In the genomic region with DNA sequence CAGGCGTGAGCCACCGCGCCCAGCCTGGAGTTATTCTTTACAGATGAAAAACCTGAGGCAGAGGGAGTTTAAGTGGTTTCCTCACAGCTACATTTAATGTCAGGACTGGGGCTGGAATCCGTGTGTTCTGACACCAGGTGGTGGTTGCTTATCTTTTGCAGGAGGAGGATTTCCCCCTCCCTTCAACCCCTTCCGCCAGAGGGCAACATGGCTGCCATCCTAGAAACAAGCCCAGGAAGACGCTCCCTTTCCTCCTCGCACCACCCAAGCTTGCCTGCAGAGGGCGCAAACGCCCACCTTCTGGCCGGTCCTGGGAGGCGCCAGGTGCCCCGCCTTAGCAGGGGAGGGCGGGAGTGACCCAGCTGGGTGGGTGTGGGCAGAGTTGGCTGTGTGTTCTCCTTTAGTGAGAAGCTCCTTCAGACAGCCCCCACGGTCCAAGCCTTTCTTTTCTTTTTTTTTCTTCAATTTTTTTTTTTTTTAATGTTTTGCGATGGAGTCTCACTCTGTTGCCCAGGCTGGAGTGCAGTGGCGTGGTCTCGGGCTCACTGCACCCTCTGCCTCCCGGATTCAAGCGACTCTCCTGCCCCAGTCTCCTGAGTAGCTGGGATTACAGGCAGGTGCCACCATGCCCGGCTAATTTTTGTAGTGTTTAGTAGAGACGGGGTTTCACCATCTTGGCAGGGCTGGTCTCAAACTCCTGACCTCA, we compare ENCODE assay signal across 8 cellular contexts. TPM values are rescaled to one million over a fixed set of nuclear protein-coding genes. Genes with fewer than 3 reads are reported as not detected.
A peak's percentile ranks its signal among the peaks of the same experiment; 100 is the strongest.
DNase-seq lines count a peak whose midpoint lies in the region; ATAC-seq and TF ChIP-seq lines count a peak whose summit lies in the region.

No MANE protein-coding gene starts in this region.

- no peaks in the 10 kb centered on the region for H3K9me3 ChIP-seq in right lobe of liver

- H3K36me3 Mint-ChIP-seq in dendritic cell treated with granulocyte-macrophage colony-stimulating factor and Interleukin-4, amounts not matched to agents 40 ng/mL and 50 ng/mL, for 4 days (ENCODE audit: low read depth): no peaks in the 10 kb centered on the region

- WGBS in right lobe of liver (ENCODE audit: insufficient coverage, low coverage, low lambda C conversion rate, missing lambda C conversion rate): 32% methylated on average over 14 of the region's 21 CpGs

- H3K4me3 Mint-ChIP-seq in dendritic cell treated with granulocyte-macrophage colony-stimulating factor and Interleukin-4, amounts not matched to agents 40 ng/mL and 50 ng/mL, for 4 days: peak overlapping the region; percentile 58

- H3K27ac ChIP-seq in right lobe of liver: no peak overlapping the region

- peak overlapping the region; percentile 19 for H3K27ac Mint-ChIP-seq in dendritic cell treated with granulocyte-macrophage colony-stimulating factor and Interleukin-4, amounts not matched to agents 40 ng/mL and 50 ng/mL, for 4 days

- TF ChIP-seq POLR2A in right lobe of liver (IDR thresholded peaks at IDR 0.05): no peak

- H3K27me3 Mint-ChIP-seq in dendritic cell treated with granulocyte-macrophage colony-stimulating factor and Interleukin-4, amounts not matched to agents 40 ng/mL and 50 ng/mL, for 4 days: peaks cover 6% of the 10 kb centered on the region

- no peak overlapping the region for H3K4me3 ChIP-seq in right lobe of liver

- H3K9me3 Mint-ChIP-seq in dendritic cell treated with granulocyte-macrophage colony-stimulating factor and Interleukin-4, amounts not matched to agents 40 ng/mL and 50 ng/mL, for 4 days: no peaks in the 10 kb centered on the region

- DNase-seq in GM13976 (ENCODE audit: low spot score) (peak; percentile 93), HT-29 (ENCODE audit: low spot score) (peak; percentile 92), NCI-H82 treated with DMSO at 0.1 percent for 48 hours (lab: John Stamatoyannopoulos, UW; ENCODE audit: unreplicated experiment) (peak; percentile 96), right lobe of liver (peak; percentile 67 to 84 (median 77))
- DNase-seq in activated CD4-positive, alpha-beta T cell treated with anti-CD3 and anti-CD28 coated beads, Interleukin-2, amount 50 U/mL, for 1 hour: peak; percentile 89
- DNase-seq in stimulated activated CD4-positive, alpha-beta T cell treated with anti-CD3 and anti-CD28 coated beads, TNF-alpha, amount 100 ng/mL, for 1 hour (ENCODE audit: low read depth in 3 of 3, low spot score in 1 of 3): peak; percentile 72 to 90 (median 78)

- H3K27me3 ChIP-seq in right lobe of liver: no peaks in the 10 kb centered on the region

- ATAC-seq in right lobe of liver: peak; percentile 83 to 94 (median 87)
- ATAC-seq in GM19035 (IDR thresholded peaks at IDR 0.05; ENCODE audit: unreplicated experiment): no peak

- H3K4me1 Mint-ChIP-seq in dendritic cell treated with granulocyte-macrophage colony-stimulating factor and Interleukin-4, amounts not matched to agents 40 ng/mL and 50 ng/mL, for 4 days (ENCODE audit: low read depth): peaks cover 37% of the 10 kb centered on the region

- in situ Hi-C loops in GM13976 (cut with MboI; ENCODE audit: low sequenced_read_pairs, unreplicated experiment): no loop called here

- no peaks in the 10 kb centered on the region for H3K36me3 ChIP-seq in right lobe of liver

- TF ChIP-seq CTCF in GM13976 (IDR thresholded peaks at IDR 0.05; ENCODE audit: borderline replicate concordance, control extremely low read depth, extremely low read depth, insufficient read depth, missing control alignments) (peak; percentile 79), right lobe of liver (IDR thresholded peaks at IDR 0.05) (peak; percentile 42 to 53 (median 45))

- H3K4me1 ChIP-seq in right lobe of liver: no peaks in the 10 kb centered on the region

- intact Hi-C loops in dendritic cell treated with granulocyte-macrophage colony-stimulating factor and Interleukin-4, amounts not matched to agents 40 ng/mL and 50 ng/mL, for 4 days (cut with micrococcal nuclease): loop anchor here (5.0 kb wide), 1 partner anchor 41 kb away; no protein-coding TSS in a partner anchor
- intact Hi-C loops in right lobe of liver (cut with DNase I): no loop called here

RNA-seq across cellular contexts. Expression of gene RAP1GAP2, which starts 9.9 kb away (rescaled TPM):
- total RNA-seq in HT-29 (2014; rRNA removed; shearing (Covaris generic)): 9.6 and 14.0 TPM in 2 replicates
- 1 to 10 TPM; 1.0 to 3.8 (median 1.8) TPM for total RNA-seq in right lobe of liver

RNA-seq across cellular contexts. Expression of gene CCDC92B, which starts 36.9 kb away (rescaled TPM):
- total RNA-seq in HT-29 (2014; rRNA removed; shearing (Covaris generic)): 0.18 TPM in 2 replicates
- total RNA-seq in right lobe of liver: not detected
